ENCODE assay signal across 29 cellular contexts in genomic region chr11:78730267-78730824, GRCh38.
"Had no signal": no experiment of that assay in that cellular context is flagged by ENCODE, and none has a peak within 500 bp of the region (broad histone marks: within the 10 kb centered on the region; RNA-seq: fewer than 3 reads in every experiment).

No MANE protein-coding gene starts in this region.

- H3K36me3 ChIP-seq: left ventricle myocardium inferior, neural progenitor cell, neutrophil, right atrium auricular region, thyroid gland, transverse colon, upper lobe of left lung, vagina had no signal

- H2AFZ ChIP-seq: neural progenitor cell, parathyroid adenoma had no signal

- H3K4me2 ChIP-seq: neural progenitor cell had no signal

- H3K9me3 ChIP-seq: left ventricle myocardium inferior, neutrophil, right atrium auricular region, thyroid gland, transverse colon, upper lobe of left lung, vagina had no signal

- H3K4me1 Mint-ChIP-seq: immature natural killer cell; naive B cell; natural killer cell; nephron progenitor cell; neural progenitor cell; stimulated activated naive B cell treated with anti-CD40 and anti-IgM and Interleukin-4, amounts not matched to agents 10 μg/mL and 1 μg/mL and 100 μg/mL, for 72 hours had no signal

- H3K79me2 ChIP-seq: parathyroid adenoma had no signal

- H3K27me3 ChIP-seq: neural progenitor cell, neutrophil, right atrium auricular region, thyroid gland, transverse colon, upper lobe of left lung, vagina had no signal

- H3K4me1 ChIP-seq: left ventricle myocardium inferior, neural progenitor cell, parathyroid adenoma, right atrium auricular region, transverse colon, upper lobe of left lung, vagina had no signal

- H3K4me3 Mint-ChIP-seq: immature natural killer cell; mesothelial cell of epicardium; naive B cell; natural killer cell; nephron progenitor cell; neural progenitor cell; stimulated activated naive B cell treated with anti-CD40 and anti-IgM and Interleukin-4, amounts not matched to agents 10 μg/mL and 1 μg/mL and 100 μg/mL, for 72 hours; stimulated activated naive CD8-positive, alpha-beta T cell treated with anti-CD3 and anti-CD28 coated beads, Interleukin-15, Interleukin-2, amounts not matched to agents 100 ng/mL and 50 ng/mL, for 24 hours had no signal

- H3K27ac Mint-ChIP-seq: immature natural killer cell; mesothelial cell of epicardium; natural killer cell; nephron progenitor cell; neural progenitor cell; stimulated activated naive B cell treated with anti-CD40 and anti-IgM and Interleukin-4, amounts not matched to agents 10 μg/mL and 1 μg/mL and 100 μg/mL, for 72 hours; stimulated activated naive CD8-positive, alpha-beta T cell treated with anti-CD3 and anti-CD28 coated beads, Interleukin-15, Interleukin-2, amounts not matched to agents 100 ng/mL and 50 ng/mL, for 24 hours had no signal

- ATAC-seq: natural killer cell; sciatic nerve; stimulated activated naive B cell treated with anti-CD40 and anti-IgM and Interleukin-4, amounts not matched to agents 10 μg/mL and 1 μg/mL and 100 μg/mL, for 72 hours had no signal

- DNase-seq: hypothalamus; immature natural killer cell; kidney; left colon; left ventricle myocardium inferior; mesendoderm; naive B cell; natural killer cell; nephron progenitor cell; occipital lobe; stimulated activated CD4-positive, alpha-beta T cell treated with anti-CD3 and anti-CD28 coated beads, Interleukin-12 subunit alpha, Interleukin-12 subunit beta, amount 100 ng/mL, for 4 hours; stimulated activated CD4-positive, alpha-beta T cell treated with anti-CD3 and anti-CD28 coated beads, Interleukin-15, amount 100 ng/mL, for 24 hours; stimulated activated CD4-positive, alpha-beta T cell treated with anti-CD3 and anti-CD28 coated beads, Interleukin-2, amount 100 ng/mL, for 24 hours; stimulated activated CD4-positive, alpha-beta T cell treated with anti-CD3 and anti-CD28 coated beads, Interleukin-4, amount 100 ng/mL, for 1 hour; stimulated activated naive B cell treated with anti-CD40 and anti-IgM and Interleukin-4, amounts not matched to agents 10 μg/mL and 1 μg/mL and 100 μg/mL, for 72 hours; substantia nigra; upper lobe of left lung had no signal

- H3K4me3 ChIP-seq: left ventricle myocardium inferior, lung, neural progenitor cell, right atrium auricular region, skin epidermis, thyroid gland, transverse colon, upper lobe of left lung, vagina had no signal

- H3K9me3 Mint-ChIP-seq: immature natural killer cell; mesothelial cell of epicardium; naive B cell; natural killer cell; nephron progenitor cell; neural progenitor cell; stimulated activated naive B cell treated with anti-CD40 and anti-IgM and Interleukin-4, amounts not matched to agents 10 μg/mL and 1 μg/mL and 100 μg/mL, for 72 hours; stimulated activated naive CD8-positive, alpha-beta T cell treated with anti-CD3 and anti-CD28 coated beads, Interleukin-15, Interleukin-2, amounts not matched to agents 100 ng/mL and 50 ng/mL, for 24 hours had no signal

- H3K27ac ChIP-seq: left ventricle myocardium inferior, neural progenitor cell, neutrophil, parathyroid adenoma, right atrium auricular region, skin epidermis, transverse colon, upper lobe of left lung, vagina had no signal

- H3K9ac ChIP-seq: neural progenitor cell, parathyroid adenoma had no signal
